Comparison of ENCODE assay signal across 7 cellular contexts in the genomic region with DNA sequence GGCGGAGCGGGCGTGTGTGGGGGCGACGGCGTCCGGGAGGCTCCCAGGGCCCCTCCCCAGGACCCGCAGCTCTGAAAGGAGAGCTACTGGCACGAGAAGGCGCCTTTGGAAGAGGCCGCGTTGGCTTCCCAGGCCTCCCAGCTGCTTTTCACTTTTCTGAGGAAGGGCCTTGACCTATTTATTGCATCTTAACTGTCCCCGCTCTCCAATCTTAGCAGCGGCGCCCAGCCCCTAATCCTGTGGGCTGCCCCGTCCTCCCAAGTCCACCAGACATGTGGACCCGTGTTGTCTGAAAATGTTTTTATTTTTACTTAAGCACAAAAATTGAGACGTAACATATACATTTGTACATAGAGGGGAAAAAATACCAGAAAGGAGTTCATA. TPM values are rescaled to one million over a fixed set of nuclear protein-coding genes. Genes with fewer than 3 reads are reported as not detected.
DNase-seq lines count a peak whose midpoint lies in the region; ATAC-seq lines count a peak whose summit lies in the region.

No MANE protein-coding gene starts in this region.

- H3K27me3 ChIP-seq in adipocyte (replicated peaks; ENCODE audit: control insufficient read depth, insufficient read depth, low read length), result no peaks in the 10 kb centered on the region
- H3K27me3 ChIP-seq in layer of hippocampus (ENCODE audit: control insufficient read depth, insufficient read depth, low read length), result no peaks in the 10 kb centered on the region

- DNase-seq in adipocyte (ENCODE audit: low read depth) (no peak), globus pallidus (ENCODE audit: low spot score) (no peak), UCSD-AML1 (lab: John Stamatoyannopoulos, UW; ENCODE audit: unreplicated experiment) (no peak)

- H3K9me3 ChIP-seq in adipocyte (ENCODE audit: control insufficient read depth, low read length), result no peaks in the 10 kb centered on the region

- peaks cover 21 to 32% (median 28%) of the 10 kb centered on the region in 3 donors for H3K4me1 Mint-ChIP-seq in IgD-negative memory B cell

- H3K9ac ChIP-seq in adipocyte (ENCODE audit: low read length), result peak overlapping the region; percentile 96

- no peaks in the 10 kb centered on the region for H3K27me3 Mint-ChIP-seq in IgD-negative memory B cell

- H3K9me3 Mint-ChIP-seq in IgD-negative memory B cell, result no peaks in the 10 kb centered on the region

- H3K27ac Mint-ChIP-seq in IgD-negative memory B cell, result peak overlapping the region; percentile 92 to 97 (median 95)

- H3K36me3 ChIP-seq in adipocyte (ENCODE audit: control insufficient read depth, insufficient read depth, low read length, severe bottlenecking), result peaks cover 23% of the 10 kb centered on the region

- H3K36me3 Mint-ChIP-seq in IgD-negative memory B cell, result peaks cover 4% of the 10 kb centered on the region

- H3K4me3 ChIP-seq in adipocyte (ENCODE audit: low read length), result peak overlapping the region; percentile 96

- H3K4me3 Mint-ChIP-seq in IgD-negative memory B cell, result peak overlapping the region; percentile 73 to 94 (median 85)

- ATAC-seq in HG02840 (IDR thresholded peaks at IDR 0.05; ENCODE audit: low FRiP score, unreplicated experiment), result no peak

- peaks cover 17% of the 10 kb centered on the region for H3K4me1 ChIP-seq in adipocyte (ENCODE audit: control insufficient read depth, insufficient read depth, low read length)

- H3K27ac ChIP-seq in layer of hippocampus (ENCODE audit: low read depth, low read length) (peak overlapping the region; percentile 88), temporal lobe (ENCODE audit: low read depth, low read length) (peak overlapping the region; percentile 88)

RNA-seq across cellular contexts. Expression of a gene that starts 0.5 kb away (rescaled TPM):
- polyA plus RNA-seq in IgD-negative memory B cell, result 25.2 TPM
- 33.7 TPM for total RNA-seq in temporal lobe

RNA-seq across cellular contexts. Expression of a gene that starts 17.0 kb away (rescaled TPM):
- not detected for polyA plus RNA-seq in IgD-negative memory B cell
- 0.49 TPM for total RNA-seq in temporal lobe

RNA-seq across cellular contexts. Expression of a gene that starts 29.7 kb away (rescaled TPM):
- polyA plus RNA-seq in IgD-negative memory B cell, result 157 TPM
- 4.4 TPM for total RNA-seq in temporal lobe

RNA-seq across cellular contexts. Expression of a gene that starts 30.8 kb away (rescaled TPM):
- polyA plus RNA-seq in IgD-negative memory B cell, result not detected
- total RNA-seq in temporal lobe, result not detected

RNA-seq across cellular contexts. Expression of a gene that starts 46.4 kb away (rescaled TPM):
- polyA plus RNA-seq in IgD-negative memory B cell, result 43.0 TPM
- 27.5 TPM for total RNA-seq in temporal lobe
